26 cellular contexts compared by ENCODE assay signal in genomic region chr12:97903356-97903755, GRCh38.
"Had no signal": no experiment of that assay in that cellular context is flagged by ENCODE, and none has a peak within 500 bp of the region (broad histone marks: within the 10 kb centered on the region; RNA-seq: fewer than 3 reads in every experiment).

No MANE protein-coding gene starts in this region.

- H3K27me3 ChIP-seq: stomach, suprapubic skin, testis, thyroid gland, tibial artery, tibial nerve, transverse colon, upper lobe of left lung, upper lobe of right lung, uterus, vagina had no signal

- H3K27ac ChIP-seq: stomach, suprapubic skin, testis, thoracic aorta, thyroid gland, tibial artery, tibial nerve, transverse colon, upper lobe of left lung, upper lobe of right lung, uterus, vagina had no signal

- ATAC-seq: stimulated activated effector memory CD8-positive, alpha-beta T cell treated with anti-CD3 and anti-CD28 coated beads, Interleukin-12 subunit alpha, Interleukin-12 subunit beta, amount 100 ng/mL, for 72 hours; stimulated activated memory B cell treated with anti-CD40 and anti-IgM and Interleukin-4, amounts not matched to agents 10 μg/mL and 1 μg/mL and 100 μg/mL, for 72 hours; stimulated activated naive B cell treated with anti-CD40 and anti-IgM and Interleukin-4, amounts not matched to agents 10 μg/mL and 1 μg/mL and 100 μg/mL, for 72 hours; stimulated activated naive CD8-positive, alpha-beta T cell treated with anti-CD3 and anti-CD28 coated beads, Interleukin-15, amount 100 ng/mL, for 72 hours; stimulated activated naive CD8-positive, alpha-beta T cell treated with anti-CD3 and anti-CD28 coated beads, Interleukin-15, Interleukin-2, amounts not matched to agents 100 U/mL and 50 U/mL, for 24 hours; upper lobe of right lung had no signal

- H3K4me3 ChIP-seq: stomach, suprapubic skin, testis, thoracic aorta, thyroid gland, tibial artery, tibial nerve, transverse colon, upper lobe of left lung, upper lobe of right lung, uterus, vagina had no signal

- H3K4me1 ChIP-seq: stomach, suprapubic skin, testis, thyroid gland, tibial artery, tibial nerve, transverse colon, upper lobe of left lung, upper lobe of right lung, uterus, vagina had no signal

- H3K9me3 ChIP-seq: stomach, suprapubic skin, testis, thoracic aorta, thyroid gland, tibial artery, tibial nerve, transverse colon, upper lobe of left lung, upper lobe of right lung, uterus, vagina had no signal

- H3K36me3 ChIP-seq: stomach, suprapubic skin, thoracic aorta, thyroid gland, tibial artery, tibial nerve, transverse colon, upper lobe of left lung, upper lobe of right lung, uterus, vagina had no signal

- DNase-seq: stimulated activated CD4-positive, alpha-beta T cell treated with anti-CD3 and anti-CD28 coated beads, Interleukin-2, amount 100 ng/mL, for 48 hours; stimulated activated CD4-positive, alpha-beta T cell treated with anti-CD3 and anti-CD28 coated beads, Interleukin-4, amount 100 ng/mL, for 1 hour; stimulated activated CD4-positive, alpha-beta T cell treated with anti-CD3 and anti-CD28 coated beads, Interleukin-4, amount 100 ng/mL, for 24 hours; stimulated activated CD4-positive, alpha-beta T cell treated with anti-CD3 and anti-CD28 coated beads, Interleukin-4, amount 100 ng/mL, for 4 hours; stimulated activated CD8-positive, alpha-beta memory T cell treated with anti-CD3 and anti-CD28 coated beads, Interleukin-4, amount 100 ng/mL, for 48 hours; stimulated activated naive B cell treated with anti-CD40 and anti-IgM and Interleukin-4, amounts not matched to agents 10 μg/mL and 1 μg/mL and 100 μg/mL, for 72 hours; stimulated activated naive CD4-positive, alpha-beta T cell; stimulated activated naive CD4-positive, alpha-beta T cell treated with Interleukin-2 at 50 U/mL for 16 hours; stimulated activated naive CD8-positive, alpha-beta T cell treated with anti-CD3 and anti-CD28 coated beads, Interleukin-15, amount 100 ng/mL, for 72 hours; stimulated activated naive CD8-positive, alpha-beta T cell treated with anti-CD3 and anti-CD28 coated beads, Interleukin-15, Interleukin-2, amounts not matched to agents 100 U/mL and 50 U/mL, for 24 hours; stomach; substantia nigra; testis; thyroid gland; tibial artery; transverse colon; trophoblast cell; upper lobe of left lung; upper lobe of right lung; uterus had no signal
